In genomic region chr10:111017093-111017492, GRCh38 we compare ENCODE assay signal across 1 cellular context.
TF ChIP-seq lines count a peak whose summit lies in the region.

No MANE protein-coding gene starts in this region.

TF ChIP-seq in A549, 52 proteins besides CTCF, POLR2A, EP300 and RAD21 (continued from another document):
- TF ChIP-seq, protein P1, sequence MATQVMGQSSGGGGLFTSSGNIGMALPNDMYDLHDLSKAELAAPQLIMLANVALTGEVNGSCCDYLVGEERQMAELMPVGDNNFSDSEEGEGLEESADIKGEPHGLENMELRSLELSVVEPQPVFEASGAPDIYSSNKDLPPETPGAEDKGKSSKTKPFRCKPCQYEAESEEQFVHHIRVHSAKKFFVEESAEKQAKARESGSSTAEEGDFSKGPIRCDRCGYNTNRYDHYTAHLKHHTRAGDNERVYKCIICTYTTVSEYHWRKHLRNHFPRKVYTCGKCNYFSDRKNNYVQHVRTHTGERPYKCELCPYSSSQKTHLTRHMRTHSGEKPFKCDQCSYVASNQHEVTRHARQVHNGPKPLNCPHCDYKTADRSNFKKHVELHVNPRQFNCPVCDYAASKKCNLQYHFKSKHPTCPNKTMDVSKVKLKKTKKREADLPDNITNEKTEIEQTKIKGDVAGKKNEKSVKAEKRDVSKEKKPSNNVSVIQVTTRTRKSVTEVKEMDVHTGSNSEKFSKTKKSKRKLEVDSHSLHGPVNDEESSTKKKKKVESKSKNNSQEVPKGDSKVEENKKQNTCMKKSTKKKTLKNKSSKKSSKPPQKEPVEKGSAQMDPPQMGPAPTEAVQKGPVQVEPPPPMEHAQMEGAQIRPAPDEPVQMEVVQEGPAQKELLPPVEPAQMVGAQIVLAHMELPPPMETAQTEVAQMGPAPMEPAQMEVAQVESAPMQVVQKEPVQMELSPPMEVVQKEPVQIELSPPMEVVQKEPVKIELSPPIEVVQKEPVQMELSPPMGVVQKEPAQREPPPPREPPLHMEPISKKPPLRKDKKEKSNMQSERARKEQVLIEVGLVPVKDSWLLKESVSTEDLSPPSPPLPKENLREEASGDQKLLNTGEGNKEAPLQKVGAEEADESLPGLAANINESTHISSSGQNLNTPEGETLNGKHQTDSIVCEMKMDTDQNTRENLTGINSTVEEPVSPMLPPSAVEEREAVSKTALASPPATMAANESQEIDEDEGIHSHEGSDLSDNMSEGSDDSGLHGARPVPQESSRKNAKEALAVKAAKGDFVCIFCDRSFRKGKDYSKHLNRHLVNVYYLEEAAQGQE (IDR thresholded peaks at IDR 0.05) = no peak
- TF ChIP-seq, protein P2, sequence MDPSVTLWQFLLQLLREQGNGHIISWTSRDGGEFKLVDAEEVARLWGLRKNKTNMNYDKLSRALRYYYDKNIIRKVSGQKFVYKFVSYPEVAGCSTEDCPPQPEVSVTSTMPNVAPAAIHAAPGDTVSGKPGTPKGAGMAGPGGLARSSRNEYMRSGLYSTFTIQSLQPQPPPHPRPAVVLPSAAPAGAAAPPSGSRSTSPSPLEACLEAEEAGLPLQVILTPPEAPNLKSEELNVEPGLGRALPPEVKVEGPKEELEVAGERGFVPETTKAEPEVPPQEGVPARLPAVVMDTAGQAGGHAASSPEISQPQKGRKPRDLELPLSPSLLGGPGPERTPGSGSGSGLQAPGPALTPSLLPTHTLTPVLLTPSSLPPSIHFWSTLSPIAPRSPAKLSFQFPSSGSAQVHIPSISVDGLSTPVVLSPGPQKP (IDR thresholded peaks at IDR 0.05; ENCODE audit: low read depth, low read length) = no peak
- TF ChIP-seq RFX5 (IDR thresholded peaks at IDR 0.05) (no peak), MAFK (IDR thresholded peaks at IDR 0.05; ENCODE audit: partially characterized antibody) (no peak), EHMT2 (IDR thresholded peaks at IDR 0.05; ENCODE audit: low read depth) (no peak)
